8 cellular contexts compared by ENCODE assay signal in the genomic region with DNA sequence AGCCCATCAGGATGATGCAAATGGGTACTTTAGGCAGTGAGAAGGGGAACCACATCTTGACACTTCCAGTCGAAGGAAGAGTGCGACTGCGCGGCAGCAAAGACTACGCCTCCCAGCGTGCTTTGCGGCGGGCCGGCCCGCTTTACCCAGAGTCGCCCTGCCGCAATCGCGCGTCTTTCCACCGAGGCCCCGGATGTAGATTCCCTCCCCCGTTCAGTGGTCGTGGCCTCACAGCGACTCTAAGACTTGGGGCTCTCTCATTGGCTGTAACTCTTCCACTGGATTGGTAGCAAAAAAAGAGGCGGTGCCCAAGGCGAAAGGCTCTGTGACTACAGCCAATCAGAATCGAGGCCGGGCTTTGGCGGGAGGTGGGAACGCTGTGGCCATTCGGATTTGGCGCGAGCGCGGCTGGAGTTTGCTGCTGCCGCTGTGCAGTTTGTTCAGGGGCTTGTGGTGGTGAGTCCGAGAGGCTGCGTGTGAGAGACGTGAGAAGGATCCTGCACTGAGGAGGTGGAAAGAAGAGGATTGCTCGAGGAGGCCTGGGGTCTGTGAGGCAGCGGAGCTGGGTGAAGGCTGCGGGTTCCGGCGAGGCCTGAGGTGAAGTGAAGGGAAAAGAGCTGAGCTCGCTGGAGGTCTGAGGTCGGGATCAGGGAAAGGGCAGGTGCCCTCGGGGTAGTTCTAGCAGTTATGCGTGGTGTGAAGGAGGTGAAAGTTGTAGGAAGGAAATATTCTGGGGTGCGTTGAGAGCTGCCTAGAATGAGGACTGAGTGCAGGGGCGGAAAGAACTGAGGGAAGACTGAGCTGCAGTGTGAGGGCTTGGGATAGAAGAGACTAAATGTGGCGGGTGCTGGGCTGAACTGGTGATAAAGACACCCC. TPM values are rescaled to one million over a fixed set of nuclear protein-coding genes. Genes with fewer than 3 reads are reported as not detected.
A peak's percentile ranks its signal among the peaks of the same experiment; 100 is the strongest.
DNase-seq lines count a peak whose midpoint lies in the region; ATAC-seq and TF ChIP-seq lines count a peak whose summit lies in the region.

A gene with protein sequence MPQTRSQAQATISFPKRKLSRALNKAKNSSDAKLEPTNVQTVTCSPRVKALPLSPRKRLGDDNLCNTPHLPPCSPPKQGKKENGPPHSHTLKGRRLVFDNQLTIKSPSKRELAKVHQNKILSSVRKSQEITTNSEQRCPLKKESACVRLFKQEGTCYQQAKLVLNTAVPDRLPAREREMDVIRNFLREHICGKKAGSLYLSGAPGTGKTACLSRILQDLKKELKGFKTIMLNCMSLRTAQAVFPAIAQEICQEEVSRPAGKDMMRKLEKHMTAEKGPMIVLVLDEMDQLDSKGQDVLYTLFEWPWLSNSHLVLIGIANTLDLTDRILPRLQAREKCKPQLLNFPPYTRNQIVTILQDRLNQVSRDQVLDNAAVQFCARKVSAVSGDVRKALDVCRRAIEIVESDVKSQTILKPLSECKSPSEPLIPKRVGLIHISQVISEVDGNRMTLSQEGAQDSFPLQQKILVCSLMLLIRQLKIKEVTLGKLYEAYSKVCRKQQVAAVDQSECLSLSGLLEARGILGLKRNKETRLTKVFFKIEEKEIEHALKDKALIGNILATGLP (plus strand): TSS at position 386 of the 876 bp plus-strand sequence. CDS start 1,542 bp downstream, outside the sequence.

- H3K9me3 ChIP-seq in osteoblast (ENCODE audit: low read depth, low read length) (no peaks in the 10 kb centered on the region), thymus (ENCODE audit: control insufficient read depth) (no peaks in the 10 kb centered on the region)

- peak within 1 kb of the TSS; percentile 44 for H2AFZ ChIP-seq in osteoblast (ENCODE audit: low read length)

- peak within 1 kb of the TSS; percentile 99 for H3K4me3 Mint-ChIP-seq in activated naive CD4-positive, alpha-beta T cell treated with anti-CD3 and anti-CD28 coated beads, Interleukin-2, amount 50 U/mL, for 24 hours

- H3K9me3 Mint-ChIP-seq in activated naive CD4-positive, alpha-beta T cell treated with anti-CD3 and anti-CD28 coated beads, Interleukin-2, amount 50 U/mL, for 24 hours: no peaks in the 10 kb centered on the region

- peaks cover 8% of the 10 kb centered on the region for H3K36me3 ChIP-seq in GM06990 (ENCODE audit: control insufficient read depth, insufficient read depth, low read length)
- H3K36me3 ChIP-seq in osteoblast (ENCODE audit: insufficient read depth, low read length): peaks cover 8% of the 10 kb centered on the region
- H3K36me3 ChIP-seq in thymus (ENCODE audit: control insufficient read depth, insufficient read depth): peaks cover 4% of the 10 kb centered on the region

- peaks cover 8% of the 10 kb centered on the region for H3K79me2 ChIP-seq in osteoblast (ENCODE audit: insufficient read depth, low read length)

- H3K27me3 ChIP-seq in GM06990 (replicated peaks; ENCODE audit: control insufficient read depth, insufficient read depth, low read length) (no peaks in the 10 kb centered on the region), osteoblast (ENCODE audit: insufficient read depth, low read length) (no peaks in the 10 kb centered on the region), thymus (ENCODE audit: control insufficient read depth, insufficient read depth) (no peaks in the 10 kb centered on the region)

- no peak for TF ChIP-seq CTCF in GM06990 (IDR thresholded peaks at IDR 0.05; ENCODE audit: insufficient read depth, low read length, poor library complexity, severe bottlenecking)
- no peak for TF ChIP-seq CTCF in osteoblast (IDR thresholded peaks at IDR 0.05; ENCODE audit: extremely low read depth, low read depth, low read length)

- H3K27ac Mint-ChIP-seq in activated naive CD4-positive, alpha-beta T cell treated with anti-CD3 and anti-CD28 coated beads, Interleukin-2, amount 50 U/mL, for 24 hours: peak within 1 kb of the TSS; percentile 97

- DNase-seq in GM06990 (ENCODE audit: extremely low read depth, insufficient read length): peak; percentile 98
- DNase-seq in NCI-H1092 (lab: John Stamatoyannopoulos, UW): peak; percentile 99
- peak; percentile 99 for DNase-seq in glomerular visceral epithelial cell (ENCODE audit: extremely low spot score)
- peak; percentile 95 for DNase-seq in osteoblast (ENCODE audit: insufficient read length, low spot score, missing footprints)

- H3K4me3 ChIP-seq in GM06990 (replicated peaks; ENCODE audit: low read depth, low read length) (peak within 1 kb of the TSS; percentile 74), osteoblast (ENCODE audit: insufficient read depth, low read length) (peak within 1 kb of the TSS; percentile 85), thymus (ENCODE audit: low read length) (peak within 1 kb of the TSS; percentile 49)

- ATAC-seq in HG02588 (IDR thresholded peaks at IDR 0.05; ENCODE audit: unreplicated experiment) (peak; percentile 93), SK-N-SH treated with all-trans-retinoic acid at 6 μM for 48 hours (peak; percentile 95)

- H3K27ac ChIP-seq in osteoblast (ENCODE audit: low read depth, low read length) (peak within 1 kb of the TSS; percentile 82), thymus (ENCODE audit: low read depth) (peak within 1 kb of the TSS; percentile 37)

- H3K36me3 Mint-ChIP-seq in activated naive CD4-positive, alpha-beta T cell treated with anti-CD3 and anti-CD28 coated beads, Interleukin-2, amount 50 U/mL, for 24 hours: peaks cover 4% of the 10 kb centered on the region

- H3K4me2 ChIP-seq in osteoblast (ENCODE audit: insufficient read depth, low read length): peak within 1 kb of the TSS; percentile 99

- under 1% methylated on average over 47 of the region's 47 CpGs for WGBS in thymus

- peaks cover 4% of the 10 kb centered on the region for H4K20me1 ChIP-seq in osteoblast (ENCODE audit: insufficient read depth, low read length)

- H3K4me1 ChIP-seq in osteoblast (ENCODE audit: insufficient read depth, low read length): peaks cover 35% of the 10 kb centered on the region
- H3K4me1 ChIP-seq in thymus (ENCODE audit: control insufficient read depth, insufficient read depth, low read length): peaks cover 6% of the 10 kb centered on the region

- H3K27me3 Mint-ChIP-seq in activated naive CD4-positive, alpha-beta T cell treated with anti-CD3 and anti-CD28 coated beads, Interleukin-2, amount 50 U/mL, for 24 hours: no peaks in the 10 kb centered on the region

- H3K4me1 Mint-ChIP-seq in activated naive CD4-positive, alpha-beta T cell treated with anti-CD3 and anti-CD28 coated beads, Interleukin-2, amount 50 U/mL, for 24 hours: peaks cover 46% of the 10 kb centered on the region

TF ChIP-seq in SK-N-SH treated with all-trans-retinoic acid at 6 μM for 48 hours, 23 proteins besides CTCF, POLR2A, EP300 and RAD21:
- TF ChIP-seq ZNF8 (CRISPR knock-in tag; IDR thresholded peaks at IDR 0.05) (no peak), ZFP3 (CRISPR knock-in tag; IDR thresholded peaks at IDR 0.05) (no peak), ESRRG (CRISPR knock-in tag; IDR thresholded peaks at IDR 0.05) (no peak; the same call in 1 of the 2 replicates), GLIS3 (CRISPR knock-in tag; IDR thresholded peaks at IDR 0.05) (no peak), SNAI2 (CRISPR knock-in tag; IDR thresholded peaks at IDR 0.05) (no peak), RARB (CRISPR knock-in tag; IDR thresholded peaks at IDR 0.05) (no peak), ZFP30 (CRISPR knock-in tag; IDR thresholded peaks at IDR 0.05) (no peak), ZNF70 (CRISPR knock-in tag; IDR thresholded peaks at IDR 0.05) (no peak)
- TF ChIP-seq, protein P1, sequence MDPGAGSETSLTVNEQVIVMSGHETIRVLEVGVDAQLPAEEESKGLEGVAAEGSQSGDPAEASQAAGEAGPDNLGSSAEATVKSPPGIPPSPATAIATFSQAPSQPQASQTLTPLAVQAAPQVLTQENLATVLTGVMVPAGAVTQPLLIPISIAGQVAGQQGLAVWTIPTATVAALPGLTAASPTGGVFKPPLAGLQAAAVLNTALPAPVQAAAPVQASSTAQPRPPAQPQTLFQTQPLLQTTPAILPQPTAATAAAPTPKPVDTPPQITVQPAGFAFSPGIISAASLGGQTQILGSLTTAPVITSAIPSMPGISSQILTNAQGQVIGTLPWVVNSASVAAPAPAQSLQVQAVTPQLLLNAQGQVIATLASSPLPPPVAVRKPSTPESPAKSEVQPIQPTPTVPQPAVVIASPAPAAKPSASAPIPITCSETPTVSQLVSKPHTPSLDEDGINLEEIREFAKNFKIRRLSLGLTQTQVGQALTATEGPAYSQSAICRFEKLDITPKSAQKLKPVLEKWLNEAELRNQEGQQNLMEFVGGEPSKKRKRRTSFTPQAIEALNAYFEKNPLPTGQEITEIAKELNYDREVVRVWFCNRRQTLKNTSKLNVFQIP (CRISPR knock-in tag; IDR thresholded peaks at IDR 0.05; ENCODE audit: borderline replicate concordance, low read depth): no peak
- TF ChIP-seq, protein P2, sequence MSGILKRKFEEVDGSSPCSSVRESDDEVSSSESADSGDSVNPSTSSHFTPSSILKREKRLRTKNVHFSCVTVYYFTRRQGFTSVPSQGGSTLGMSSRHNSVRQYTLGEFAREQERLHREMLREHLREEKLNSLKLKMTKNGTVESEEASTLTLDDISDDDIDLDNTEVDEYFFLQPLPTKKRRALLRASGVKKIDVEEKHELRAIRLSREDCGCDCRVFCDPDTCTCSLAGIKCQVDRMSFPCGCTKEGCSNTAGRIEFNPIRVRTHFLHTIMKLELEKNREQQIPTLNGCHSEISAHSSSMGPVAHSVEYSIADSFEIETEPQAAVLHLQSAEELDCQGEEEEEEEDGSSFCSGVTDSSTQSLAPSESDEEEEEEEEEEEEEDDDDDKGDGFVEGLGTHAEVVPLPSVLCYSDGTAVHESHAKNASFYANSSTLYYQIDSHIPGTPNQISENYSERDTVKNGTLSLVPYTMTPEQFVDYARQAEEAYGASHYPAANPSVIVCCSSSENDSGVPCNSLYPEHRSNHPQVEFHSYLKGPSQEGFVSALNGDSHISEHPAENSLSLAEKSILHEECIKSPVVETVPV (CRISPR knock-in tag; IDR thresholded peaks at IDR 0.05): no peak
- TF ChIP-seq, protein P3, sequence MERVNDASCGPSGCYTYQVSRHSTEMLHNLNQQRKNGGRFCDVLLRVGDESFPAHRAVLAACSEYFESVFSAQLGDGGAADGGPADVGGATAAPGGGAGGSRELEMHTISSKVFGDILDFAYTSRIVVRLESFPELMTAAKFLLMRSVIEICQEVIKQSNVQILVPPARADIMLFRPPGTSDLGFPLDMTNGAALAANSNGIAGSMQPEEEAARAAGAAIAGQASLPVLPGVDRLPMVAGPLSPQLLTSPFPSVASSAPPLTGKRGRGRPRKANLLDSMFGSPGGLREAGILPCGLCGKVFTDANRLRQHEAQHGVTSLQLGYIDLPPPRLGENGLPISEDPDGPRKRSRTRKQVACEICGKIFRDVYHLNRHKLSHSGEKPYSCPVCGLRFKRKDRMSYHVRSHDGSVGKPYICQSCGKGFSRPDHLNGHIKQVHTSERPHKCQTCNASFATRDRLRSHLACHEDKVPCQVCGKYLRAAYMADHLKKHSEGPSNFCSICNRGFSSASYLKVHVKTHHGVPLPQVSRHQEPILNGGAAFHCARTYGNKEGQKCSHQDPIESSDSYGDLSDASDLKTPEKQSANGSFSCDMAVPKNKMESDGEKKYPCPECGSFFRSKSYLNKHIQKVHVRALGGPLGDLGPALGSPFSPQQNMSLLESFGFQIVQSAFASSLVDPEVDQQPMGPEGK (CRISPR knock-in tag; IDR thresholded peaks at IDR 0.05; ENCODE audit: borderline replicate concordance): no peak

RNA-seq across cellular contexts. Expression of the gene that starts here (rescaled TPM):
- total RNA-seq in osteoblast: 5.1 and 8.3 TPM in 2 replicates
- polyA plus RNA-seq in thymus: 1.3 TPM

Comparison
In these comparisons a context has a peak if more than half of its experiments do, and no peak if none do; other contexts are left out.
1. Peak in every context shown above with its lines: DNase-seq, ATAC-seq, H3K4me3 ChIP-seq and H3K27ac ChIP-seq.